21 cellular contexts compared by ENCODE assay signal in genomic region chr18:54675076-54675475, GRCh38.
DNase-seq lines count a peak whose midpoint lies in the region; ATAC-seq and TF ChIP-seq lines count a peak whose summit lies in the region.
"Had no signal": no experiment of that assay in that cellular context is flagged by ENCODE, and none has a peak within 500 bp of the region (broad histone marks: within the 10 kb centered on the region; RNA-seq: fewer than 3 reads in every experiment).

No MANE protein-coding gene starts in this region.

- CTCF ChIA-PET in activated CD4-positive, alpha-beta T cell treated with anti-CD3 and anti-CD28 coated beads, Interleukin-2, amount 10 ng/mL, durations not matched to agents 7 days and 5 days (lab: Charles Lee): no interaction called here

- H3K4me3 Mint-ChIP-seq in brain (no peak overlapping the region), nephron progenitor cell (no peak overlapping the region)
- no peak overlapping the region for H3K4me3 Mint-ChIP-seq in activated CD4-positive, alpha-beta T cell treated with anti-CD3 and anti-CD28 coated beads, Interleukin-2, amount 10 ng/mL, durations not matched to agents 7 days and 5 days

- H3K27ac ChIP-seq in smooth muscle cell (ENCODE audit: low read depth): no peak overlapping the region
- H3K27ac ChIP-seq in colonic mucosa: no peak overlapping the region
- H3K27ac ChIP-seq in gastrocnemius medialis: no peak overlapping the region
- H3K27ac ChIP-seq: A549, HL-60, SJCRH30 had no signal

- H3K4me2 ChIP-seq in smooth muscle cell: no peak overlapping the region
- H3K4me2 ChIP-seq: A549 had no signal

- ATAC-seq in gastrocnemius medialis: no peak
- ATAC-seq: A549, HepG2, K562 had no signal

- no peaks in the 10 kb centered on the region for H3K9me3 ChIP-seq in smooth muscle cell (replicated peaks; ENCODE audit: low read depth)
- H3K9me3 ChIP-seq in colonic mucosa: no peaks in the 10 kb centered on the region
- H3K9me3 ChIP-seq in gastrocnemius medialis: no peaks in the 10 kb centered on the region
- H3K9me3 ChIP-seq: BE2C, SJCRH30 had no signal

- peaks cover 3% of the 10 kb centered on the region for H3K27me3 Mint-ChIP-seq in brain
- H3K27me3 Mint-ChIP-seq in nephron progenitor cell (ENCODE audit: low read depth, poor library complexity): no peaks in the 10 kb centered on the region
- H3K27me3 Mint-ChIP-seq in activated CD4-positive, alpha-beta T cell treated with anti-CD3 and anti-CD28 coated beads, Interleukin-2, amount 10 ng/mL, durations not matched to agents 7 days and 5 days: no peaks in the 10 kb centered on the region

- H3K4me1 ChIP-seq in smooth muscle cell (ENCODE audit: low read depth): no peaks in the 10 kb centered on the region
- no peaks in the 10 kb centered on the region for H3K4me1 ChIP-seq in colonic mucosa
- H3K4me1 ChIP-seq in gastrocnemius medialis: no peaks in the 10 kb centered on the region
- H3K4me1 ChIP-seq: BE2C, SJCRH30 had no signal

- H3K27me3 ChIP-seq in smooth muscle cell (ENCODE audit: low read depth): no peaks in the 10 kb centered on the region
- H3K27me3 ChIP-seq in colonic mucosa: no peaks in the 10 kb centered on the region
- no peaks in the 10 kb centered on the region for H3K27me3 ChIP-seq in gastrocnemius medialis
- H3K27me3 ChIP-seq: BE2C, SJCRH30 had no signal

- POLR2A ChIA-PET in activated CD4-positive, alpha-beta T cell treated with anti-CD3 and anti-CD28 coated beads, Interleukin-2, amount 10 ng/mL, durations not matched to agents 7 days and 5 days (lab: Charles Lee): no interaction called here

- no peak for TF ChIP-seq CTCF in brain (conservative IDR thresholded peaks at IDR 0.05)
- no peak for TF ChIP-seq CTCF in nephron progenitor cell (IDR thresholded peaks at IDR 0.05)
- TF ChIP-seq CTCF in smooth muscle cell (IDR thresholded peaks at IDR 0.05; ENCODE audit: borderline replicate concordance, insufficient read depth, poor library complexity, severe bottlenecking): no peak
- TF ChIP-seq CTCF in colonic mucosa (IDR thresholded peaks at IDR 0.05): no peak
- TF ChIP-seq CTCF in gastrocnemius medialis (IDR thresholded peaks at IDR 0.05 in 4 of 5, conservative IDR thresholded peaks at IDR 0.05 in 1 of 5): no peak

- WGBS in smooth muscle cell (ENCODE audit: low lambda C conversion rate): 4% methylated on average over 1 of the region's 1 CpG

- no peak overlapping the region for H3K9ac ChIP-seq in smooth muscle cell (ENCODE audit: low read depth)
- no peak overlapping the region for H3K9ac ChIP-seq in colonic mucosa (ENCODE audit: low read depth in 2 of 2, low read length in 2 of 2)

- H3K36me3 ChIP-seq in smooth muscle cell (ENCODE audit: low read depth) (no peaks in the 10 kb centered on the region), colonic mucosa (no peaks in the 10 kb centered on the region), gastrocnemius medialis (no peaks in the 10 kb centered on the region)
- H3K36me3 ChIP-seq: BE2C, SJCRH30 had no signal

- H3K36me3 Mint-ChIP-seq in brain (no peaks in the 10 kb centered on the region), nephron progenitor cell (ENCODE audit: low read depth) (peaks cover 7% of the 10 kb centered on the region)
- H3K36me3 Mint-ChIP-seq in activated CD4-positive, alpha-beta T cell treated with anti-CD3 and anti-CD28 coated beads, Interleukin-2, amount 10 ng/mL, durations not matched to agents 7 days and 5 days (ENCODE audit: low read depth): no peaks in the 10 kb centered on the region

- intact Hi-C loops in colonic mucosa (cut with DNase I) (loop anchor here (10.0 kb wide), 1 partner anchor 230 kb away; no protein-coding TSS in a partner anchor), gastrocnemius medialis (cut with DNase I; ENCODE audit: low total_unique reads) (loop anchor here (10.0 kb wide), 1 partner anchor 230 kb away; no protein-coding TSS in a partner anchor)

- no peaks in the 10 kb centered on the region for H4K20me1 ChIP-seq in smooth muscle cell (ENCODE audit: low read depth)

- H3K79me2 ChIP-seq in smooth muscle cell (ENCODE audit: low read depth): no peaks in the 10 kb centered on the region

- H3K4me1 Mint-ChIP-seq in brain: peaks cover 25% of the 10 kb centered on the region
- H3K4me1 Mint-ChIP-seq in nephron progenitor cell: peaks cover 42% of the 10 kb centered on the region
- H3K4me1 Mint-ChIP-seq in activated CD4-positive, alpha-beta T cell treated with anti-CD3 and anti-CD28 coated beads, Interleukin-2, amount 10 ng/mL, durations not matched to agents 7 days and 5 days: peaks cover 4% of the 10 kb centered on the region

- H3K27ac Mint-ChIP-seq in brain (peak overlapping the region; percentile 26 to 61 (median 31)), nephron progenitor cell (peak overlapping the region; percentile 36)
- H3K27ac Mint-ChIP-seq in activated CD4-positive, alpha-beta T cell treated with anti-CD3 and anti-CD28 coated beads, Interleukin-2, amount 10 ng/mL, durations not matched to agents 7 days and 5 days: no peak overlapping the region

- no peaks in the 10 kb centered on the region for H3F3A ChIP-seq in smooth muscle cell (ENCODE audit: low read depth)

- H3K4me3 ChIP-seq in smooth muscle cell (no peak overlapping the region), colonic mucosa (no peak overlapping the region), gastrocnemius medialis (no peak overlapping the region)
- H3K4me3 ChIP-seq: A549, K562, SJCRH30 had no signal

- peak overlapping the region; percentile 17 for H2AFZ ChIP-seq in smooth muscle cell (ENCODE audit: low read depth)

- in situ Hi-C loops in gastrocnemius medialis (cut with MboI; ENCODE audit: low sequenced_read_pairs in 4 of 4): loop anchor here in 2 of 4 donors (25.0 kb wide), 1 partner anchor 312 kb away; no protein-coding TSS in a partner anchor

- H3K9me3 Mint-ChIP-seq in brain (peaks cover 4 to 9% (median 8%) of the 10 kb centered on the region in 5 experiments), nephron progenitor cell (peaks cover 19% of the 10 kb centered on the region)
- H3K9me3 Mint-ChIP-seq in activated CD4-positive, alpha-beta T cell treated with anti-CD3 and anti-CD28 coated beads, Interleukin-2, amount 10 ng/mL, durations not matched to agents 7 days and 5 days: no peaks in the 10 kb centered on the region

- no peak for TF ChIP-seq POLR2A in gastrocnemius medialis (IDR thresholded peaks at IDR 0.05)

- DNase-seq in M059J (ENCODE audit: low read depth): peak; percentile 29
- no peak for DNase-seq in nephron progenitor cell
- DNase-seq in smooth muscle cell (lab: John Stamatoyannopoulos, UW; ENCODE audit: unreplicated experiment): no peak
- no peak for DNase-seq in colonic mucosa
- no peak for DNase-seq in gastrocnemius medialis
- DNase-seq in activated CD4-positive, alpha-beta T cell treated with anti-CD3 and anti-CD28 coated beads, Interleukin-2, amount 10 ng/mL, durations not matched to agents 7 days and 5 days: no peak
- DNase-seq: BE2C, DMS79, H7, MM.1S, NCI-H1092, NCI-H1436, NCI-H187 treated with DMSO at 0.1 percent for 48 hours, NCI-H2107, NCI-H69, SJCRH30 had no signal
